1 cellular context compared by ENCODE assay signal in genomic region chr4:168541608-168541953, GRCh38.
TF ChIP-seq lines count a peak whose summit lies in the region.

No MANE protein-coding gene starts in this region.

TF ChIP-seq in K562, 482 proteins besides CTCF, POLR2A, EP300 and RAD21:
- 0 out of 2 replicates have a peak, but pooled peaks have one; percentile 9 for TF ChIP-seq ATF3 (IDR thresholded peaks at IDR 0.05)
- TF ChIP-seq ATF3 (CRISPR knock-in tag; conservative IDR thresholded peaks at IDR 0.05), result no peak
- no peak for TF ChIP-seq ID3 (CRISPR knock-in tag; IDR thresholded peaks at IDR 0.05)
- TF ChIP-seq ID3 (tag; IDR thresholded peaks at IDR 0.05), result no peak
- 0 out of 2 replicates have a peak, but pooled peaks have one; percentile 18 for TF ChIP-seq FOSL1 (tag; conservative IDR thresholded peaks at IDR 0.05)
TF ChIP-seq in K562: peak in this region for 2.
